7 cellular contexts compared by ENCODE assay signal in the genomic region with DNA sequence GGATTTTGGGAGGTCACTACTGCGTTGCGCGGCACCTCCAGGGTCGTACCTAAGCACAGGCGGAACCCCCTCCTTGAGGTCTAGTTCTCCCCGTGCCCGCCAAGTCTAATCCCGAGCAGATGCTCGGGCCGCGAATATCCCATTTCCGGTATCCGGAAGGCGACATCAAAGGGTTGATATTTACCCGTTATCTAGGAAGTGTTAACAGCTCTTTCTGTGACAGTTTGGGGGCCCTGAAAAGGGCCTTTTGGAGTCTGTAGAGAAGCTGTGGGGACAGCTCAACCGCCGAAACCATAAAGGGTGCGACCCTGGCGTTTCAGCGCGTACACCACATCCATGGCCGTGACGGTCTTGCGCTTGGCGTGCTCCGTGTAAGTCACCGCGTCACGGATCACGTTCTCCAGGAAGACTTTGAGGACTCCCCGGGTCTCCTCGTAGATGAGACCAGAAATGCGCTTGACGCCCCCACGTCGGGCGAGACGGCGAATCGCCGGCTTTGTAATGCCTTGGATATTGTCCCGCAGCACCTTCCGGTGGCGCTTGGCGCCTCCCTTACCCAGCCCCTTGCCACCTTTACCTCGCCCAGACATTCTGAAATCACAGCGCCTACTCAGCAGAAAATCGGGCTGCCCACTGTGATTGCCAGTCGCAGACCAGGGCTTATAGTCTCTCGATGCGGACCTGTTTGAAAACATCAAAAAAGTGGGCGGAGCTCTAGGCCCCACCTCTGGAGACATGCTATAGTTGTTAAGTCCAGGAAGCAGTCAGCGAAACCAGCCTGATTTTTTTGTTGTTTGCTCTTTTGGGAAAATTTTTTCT. TPM values are rescaled to one million over a fixed set of nuclear protein-coding genes. Genes with fewer than 3 reads are reported as not detected.
A peak's percentile ranks its signal among the peaks of the same experiment; 100 is the strongest.
DNase-seq lines count a peak whose midpoint lies in the region; ATAC-seq and TF ChIP-seq lines count a peak whose summit lies in the region.

No MANE protein-coding gene starts in this region.

- H3K9me3 ChIP-seq in WERI-Rb-1 (ENCODE audit: severe bottlenecking) (peaks cover 5% of the 10 kb centered on the region), smooth muscle cell (replicated peaks; ENCODE audit: low read depth) (no peaks in the 10 kb centered on the region)

- peaks cover 25% of the 10 kb centered on the region for H4K20me1 ChIP-seq in smooth muscle cell (ENCODE audit: low read depth)

- peak overlapping the region; percentile 88 for H3K4me2 ChIP-seq in smooth muscle cell

- H3K9me3 Mint-ChIP-seq in immature natural killer cell = peaks cover 0 to 2% (median 0%) of the 10 kb centered on the region in 6 donors

- H3K4me1 ChIP-seq in smooth muscle cell (ENCODE audit: low read depth) = peaks cover 22% of the 10 kb centered on the region

- H3K27ac ChIP-seq in WERI-Rb-1 (peak overlapping the region; percentile 98), smooth muscle cell (ENCODE audit: low read depth) (peak overlapping the region; percentile 88)

- H2AFZ ChIP-seq in smooth muscle cell (ENCODE audit: low read depth) = peak overlapping the region; percentile 37

- H3K4me3 ChIP-seq in WERI-Rb-1 (ENCODE audit: low read depth, low read length) (peak overlapping the region; percentile 86), cardiac fibroblast (replicated peaks in 1 of 2; ENCODE audit: low read depth in 2 of 2, low read length in 2 of 2) (peak overlapping the region; percentile 87 to 94), smooth muscle cell (peak overlapping the region; percentile 72)

- peak; percentile 100 for TF ChIP-seq POLR2A in GM18526 (IDR thresholded peaks at IDR 0.05; ENCODE audit: extremely low read depth, insufficient read length)

- no peaks in the 10 kb centered on the region for H3K27me3 ChIP-seq in WERI-Rb-1 (ENCODE audit: insufficient read depth, low read depth, severe bottlenecking)
- no peaks in the 10 kb centered on the region for H3K27me3 ChIP-seq in smooth muscle cell (ENCODE audit: low read depth)

- DNase-seq in NCI-H2171 treated with DMSO at 0.1 percent for 48 hours (lab: John Stamatoyannopoulos, UW) = peak; percentile 82
- peak; percentile 94 for DNase-seq in WERI-Rb-1
- DNase-seq in cardiac fibroblast (ENCODE audit: low read depth in 2 of 2) = peak; percentile 97 to 98
- DNase-seq in immature natural killer cell = peak; percentile 93 to 95 (median 94)
- DNase-seq in smooth muscle cell (lab: John Stamatoyannopoulos, UW; ENCODE audit: unreplicated experiment) = peak; percentile 45

- under 1% methylated on average over 53 of the region's 53 CpGs for WGBS in smooth muscle cell (ENCODE audit: low lambda C conversion rate)

- H3K36me3 ChIP-seq in WERI-Rb-1 = peaks cover 4% of the 10 kb centered on the region
- H3K36me3 ChIP-seq in smooth muscle cell (ENCODE audit: low read depth) = no peaks in the 10 kb centered on the region

- peaks cover 5 to 17% (median 16%) of the 10 kb centered on the region in 3 donors for H3K36me3 Mint-ChIP-seq in immature natural killer cell

- peaks cover 27% of the 10 kb centered on the region for H3K79me2 ChIP-seq in smooth muscle cell (ENCODE audit: low read depth)

- peaks cover 32 to 48% (median 37%) of the 10 kb centered on the region in 3 donors for H3K27me3 Mint-ChIP-seq in immature natural killer cell (ENCODE audit: low read depth in 3 of 3)

- TF ChIP-seq CTCF in WERI-Rb-1 (IDR thresholded peaks at IDR 0.05; ENCODE audit: low read depth, low read length) (no peak), cardiac fibroblast (IDR thresholded peaks at IDR 0.05; ENCODE audit: low read depth, low read length) (no peak), smooth muscle cell (IDR thresholded peaks at IDR 0.05; ENCODE audit: borderline replicate concordance, insufficient read depth, poor library complexity, severe bottlenecking) (no peak)

- H3K4me3 Mint-ChIP-seq in immature natural killer cell = peak overlapping the region; percentile 95 to 98 (median 97)

- peak overlapping the region; percentile 90 for H3K9ac ChIP-seq in smooth muscle cell (ENCODE audit: low read depth)

- H3F3A ChIP-seq in smooth muscle cell (ENCODE audit: low read depth) = peaks cover 15% of the 10 kb centered on the region

- peak overlapping the region; percentile 99 to 100 (median 100) for H3K27ac Mint-ChIP-seq in immature natural killer cell

- peaks cover 83 to 97% of the 10 kb centered on the region in 2 donors for H3K4me1 Mint-ChIP-seq in immature natural killer cell

- ATAC-seq in HG03095 (IDR thresholded peaks at IDR 0.05; ENCODE audit: unreplicated experiment) = peak; percentile 16

RNA-seq across cellular contexts. Expression of a gene that starts 32.6 kb away (rescaled TPM):
- polyA plus RNA-seq in immature natural killer cell (10 to 100 TPM; 27.1 to 73.5 (median 47.5) TPM), smooth muscle cell (55.7 and 56.8 TPM in 2 replicates)
- total RNA-seq in smooth muscle cell = 20.6 and 24.2 TPM in 2 replicates

RNA-seq across cellular contexts. Expression of a gene that starts 32.8 kb away (rescaled TPM):
- polyA plus RNA-seq in immature natural killer cell = 1 to 10 TPM in 1 of 3 donors, under 1 TPM in 1, not detected in 1; 0.57 to 1.1 TPM
- total RNA-seq in smooth muscle cell = 0.63 and 1.6 TPM in 2 replicates
- polyA plus RNA-seq in smooth muscle cell = 1.2 and 1.3 TPM in 2 replicates

RNA-seq across cellular contexts. Expression of a gene that starts 43.3 kb away (rescaled TPM):
- polyA plus RNA-seq in immature natural killer cell (under 1 TPM in 1 of 3 donors, not detected in 2; 0.10 TPM), smooth muscle cell (0.93 and 2.4 TPM in 2 replicates)
- 0.22 and 1.7 TPM in 2 replicates for total RNA-seq in smooth muscle cell

Comparison
In these comparisons a context has a peak if more than half of its experiments do, and no peak if none do; other contexts are left out.
1. Peak in every context shown above with its lines: DNase-seq, ATAC-seq, H3K4me3 ChIP-seq and H3K27ac ChIP-seq.
2. DNase-seq: peak in every context shown above with its lines; median percentile 98 in cardiac fibroblast; 94 in WERI-Rb-1; 94 in immature natural killer cell; 82 in NCI-H2171 treated with DMSO at 0.1 percent for 48 hours; 45 in smooth muscle cell.